ENCODE assay signal across 2 cellular contexts in genomic region chr1:160361199-160361598, GRCh38.
TF ChIP-seq lines count a peak whose summit lies in the region.

No MANE protein-coding gene starts in this region.

TF ChIP-seq in WTC11, 78 proteins besides CTCF, POLR2A, EP300 and RAD21 (continued from another document):
- TF ChIP-seq, protein P1, sequence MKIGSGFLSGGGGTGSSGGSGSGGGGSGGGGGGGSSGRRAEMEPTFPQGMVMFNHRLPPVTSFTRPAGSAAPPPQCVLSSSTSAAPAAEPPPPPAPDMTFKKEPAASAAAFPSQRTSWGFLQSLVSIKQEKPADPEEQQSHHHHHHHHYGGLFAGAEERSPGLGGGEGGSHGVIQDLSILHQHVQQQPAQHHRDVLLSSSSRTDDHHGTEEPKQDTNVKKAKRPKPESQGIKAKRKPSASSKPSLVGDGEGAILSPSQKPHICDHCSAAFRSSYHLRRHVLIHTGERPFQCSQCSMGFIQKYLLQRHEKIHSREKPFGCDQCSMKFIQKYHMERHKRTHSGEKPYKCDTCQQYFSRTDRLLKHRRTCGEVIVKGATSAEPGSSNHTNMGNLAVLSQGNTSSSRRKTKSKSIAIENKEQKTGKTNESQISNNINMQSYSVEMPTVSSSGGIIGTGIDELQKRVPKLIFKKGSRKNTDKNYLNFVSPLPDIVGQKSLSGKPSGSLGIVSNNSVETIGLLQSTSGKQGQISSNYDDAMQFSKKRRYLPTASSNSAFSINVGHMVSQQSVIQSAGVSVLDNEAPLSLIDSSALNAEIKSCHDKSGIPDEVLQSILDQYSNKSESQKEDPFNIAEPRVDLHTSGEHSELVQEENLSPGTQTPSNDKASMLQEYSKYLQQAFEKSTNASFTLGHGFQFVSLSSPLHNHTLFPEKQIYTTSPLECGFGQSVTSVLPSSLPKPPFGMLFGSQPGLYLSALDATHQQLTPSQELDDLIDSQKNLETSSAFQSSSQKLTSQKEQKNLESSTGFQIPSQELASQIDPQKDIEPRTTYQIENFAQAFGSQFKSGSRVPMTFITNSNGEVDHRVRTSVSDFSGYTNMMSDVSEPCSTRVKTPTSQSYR (CRISPR knock-in tag; IDR thresholded peaks at IDR 0.05), result no peak
- TF ChIP-seq FOXK1 (CRISPR knock-in tag; IDR thresholded peaks at IDR 0.05), result no peak

TF ChIP-seq in SK-N-SH treated with all-trans-retinoic acid at 6 μM for 48 hours, 23 proteins besides CTCF, POLR2A, EP300 and RAD21:
- no peak for TF ChIP-seq ZC3H10 (CRISPR knock-in tag; IDR thresholded peaks at IDR 0.05)
- TF ChIP-seq, protein P2, sequence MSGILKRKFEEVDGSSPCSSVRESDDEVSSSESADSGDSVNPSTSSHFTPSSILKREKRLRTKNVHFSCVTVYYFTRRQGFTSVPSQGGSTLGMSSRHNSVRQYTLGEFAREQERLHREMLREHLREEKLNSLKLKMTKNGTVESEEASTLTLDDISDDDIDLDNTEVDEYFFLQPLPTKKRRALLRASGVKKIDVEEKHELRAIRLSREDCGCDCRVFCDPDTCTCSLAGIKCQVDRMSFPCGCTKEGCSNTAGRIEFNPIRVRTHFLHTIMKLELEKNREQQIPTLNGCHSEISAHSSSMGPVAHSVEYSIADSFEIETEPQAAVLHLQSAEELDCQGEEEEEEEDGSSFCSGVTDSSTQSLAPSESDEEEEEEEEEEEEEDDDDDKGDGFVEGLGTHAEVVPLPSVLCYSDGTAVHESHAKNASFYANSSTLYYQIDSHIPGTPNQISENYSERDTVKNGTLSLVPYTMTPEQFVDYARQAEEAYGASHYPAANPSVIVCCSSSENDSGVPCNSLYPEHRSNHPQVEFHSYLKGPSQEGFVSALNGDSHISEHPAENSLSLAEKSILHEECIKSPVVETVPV (CRISPR knock-in tag; IDR thresholded peaks at IDR 0.05), result no peak
- no peak for TF ChIP-seq ARNTL (CRISPR knock-in tag; IDR thresholded peaks at IDR 0.05; ENCODE audit: borderline replicate concordance, low read depth)
- TF ChIP-seq ESRRG (CRISPR knock-in tag; IDR thresholded peaks at IDR 0.05), result no peak
- TF ChIP-seq, protein P3, sequence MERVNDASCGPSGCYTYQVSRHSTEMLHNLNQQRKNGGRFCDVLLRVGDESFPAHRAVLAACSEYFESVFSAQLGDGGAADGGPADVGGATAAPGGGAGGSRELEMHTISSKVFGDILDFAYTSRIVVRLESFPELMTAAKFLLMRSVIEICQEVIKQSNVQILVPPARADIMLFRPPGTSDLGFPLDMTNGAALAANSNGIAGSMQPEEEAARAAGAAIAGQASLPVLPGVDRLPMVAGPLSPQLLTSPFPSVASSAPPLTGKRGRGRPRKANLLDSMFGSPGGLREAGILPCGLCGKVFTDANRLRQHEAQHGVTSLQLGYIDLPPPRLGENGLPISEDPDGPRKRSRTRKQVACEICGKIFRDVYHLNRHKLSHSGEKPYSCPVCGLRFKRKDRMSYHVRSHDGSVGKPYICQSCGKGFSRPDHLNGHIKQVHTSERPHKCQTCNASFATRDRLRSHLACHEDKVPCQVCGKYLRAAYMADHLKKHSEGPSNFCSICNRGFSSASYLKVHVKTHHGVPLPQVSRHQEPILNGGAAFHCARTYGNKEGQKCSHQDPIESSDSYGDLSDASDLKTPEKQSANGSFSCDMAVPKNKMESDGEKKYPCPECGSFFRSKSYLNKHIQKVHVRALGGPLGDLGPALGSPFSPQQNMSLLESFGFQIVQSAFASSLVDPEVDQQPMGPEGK (CRISPR knock-in tag; IDR thresholded peaks at IDR 0.05; ENCODE audit: borderline replicate concordance), result no peak
- no peak for TF ChIP-seq TOX (CRISPR knock-in tag; IDR thresholded peaks at IDR 0.05; ENCODE audit: borderline replicate concordance)
- TF ChIP-seq RARB (CRISPR knock-in tag; IDR thresholded peaks at IDR 0.05), result no peak
- no peak for TF ChIP-seq BACH2 (CRISPR knock-in tag; IDR thresholded peaks at IDR 0.05; ENCODE audit: borderline replicate concordance)
TF ChIP-seq in SK-N-SH treated with all-trans-retinoic acid at 6 μM for 48 hours: peak in this region for 0.
